In the genomic region with DNA sequence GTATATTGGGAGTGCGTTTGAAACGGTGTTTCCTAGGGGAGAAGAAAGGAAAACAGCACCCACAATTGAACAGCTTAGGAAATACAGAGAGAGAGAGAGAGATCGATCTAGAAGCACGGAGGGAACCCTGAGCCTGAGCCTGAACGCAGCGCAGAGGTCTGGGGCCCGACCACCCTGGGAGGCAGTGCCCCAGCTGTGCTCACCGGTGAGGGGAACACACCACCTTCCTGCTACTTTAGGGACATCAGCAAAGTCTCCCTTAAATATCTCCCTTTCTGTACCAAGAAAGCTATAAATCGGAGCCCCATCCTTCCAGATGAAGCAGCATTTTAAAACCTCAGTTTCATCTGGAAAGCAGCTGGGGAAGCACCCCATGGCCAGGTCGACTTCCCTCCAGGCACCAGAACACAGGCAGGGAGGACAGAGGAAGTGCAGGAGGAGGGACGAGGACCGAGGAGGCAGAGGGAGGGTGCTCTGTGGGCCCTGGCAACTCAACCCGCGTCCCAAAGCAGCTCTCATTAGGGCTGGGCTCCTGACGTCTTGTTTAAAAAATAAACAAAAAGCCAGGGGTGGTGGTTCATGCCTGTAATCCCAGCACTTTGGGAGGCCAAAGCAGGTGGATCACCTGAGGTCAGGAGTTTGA, we compare ENCODE assay signal across 2 cellular contexts.
TF ChIP-seq lines count a peak whose summit lies in the region.

No MANE protein-coding gene starts in this region.

TF ChIP-seq in SK-N-SH, 30 proteins besides CTCF, POLR2A, EP300 and RAD21 (continued from another document):
- TF ChIP-seq, protein P1, sequence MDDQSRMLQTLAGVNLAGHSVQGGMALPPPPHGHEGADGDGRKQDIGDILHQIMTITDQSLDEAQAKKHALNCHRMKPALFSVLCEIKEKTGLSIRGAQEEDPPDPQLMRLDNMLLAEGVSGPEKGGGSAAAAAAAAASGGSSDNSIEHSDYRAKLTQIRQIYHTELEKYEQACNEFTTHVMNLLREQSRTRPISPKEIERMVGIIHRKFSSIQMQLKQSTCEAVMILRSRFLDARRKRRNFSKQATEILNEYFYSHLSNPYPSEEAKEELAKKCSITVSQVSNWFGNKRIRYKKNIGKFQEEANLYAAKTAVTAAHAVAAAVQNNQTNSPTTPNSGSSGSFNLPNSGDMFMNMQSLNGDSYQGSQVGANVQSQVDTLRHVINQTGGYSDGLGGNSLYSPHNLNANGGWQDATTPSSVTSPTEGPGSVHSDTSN (IDR thresholded peaks at IDR 0.05) = no peak
- TF ChIP-seq NRF1 (IDR thresholded peaks at IDR 0.05; ENCODE audit: low read depth, low read length) = no peak
- TF ChIP-seq, protein P2, sequence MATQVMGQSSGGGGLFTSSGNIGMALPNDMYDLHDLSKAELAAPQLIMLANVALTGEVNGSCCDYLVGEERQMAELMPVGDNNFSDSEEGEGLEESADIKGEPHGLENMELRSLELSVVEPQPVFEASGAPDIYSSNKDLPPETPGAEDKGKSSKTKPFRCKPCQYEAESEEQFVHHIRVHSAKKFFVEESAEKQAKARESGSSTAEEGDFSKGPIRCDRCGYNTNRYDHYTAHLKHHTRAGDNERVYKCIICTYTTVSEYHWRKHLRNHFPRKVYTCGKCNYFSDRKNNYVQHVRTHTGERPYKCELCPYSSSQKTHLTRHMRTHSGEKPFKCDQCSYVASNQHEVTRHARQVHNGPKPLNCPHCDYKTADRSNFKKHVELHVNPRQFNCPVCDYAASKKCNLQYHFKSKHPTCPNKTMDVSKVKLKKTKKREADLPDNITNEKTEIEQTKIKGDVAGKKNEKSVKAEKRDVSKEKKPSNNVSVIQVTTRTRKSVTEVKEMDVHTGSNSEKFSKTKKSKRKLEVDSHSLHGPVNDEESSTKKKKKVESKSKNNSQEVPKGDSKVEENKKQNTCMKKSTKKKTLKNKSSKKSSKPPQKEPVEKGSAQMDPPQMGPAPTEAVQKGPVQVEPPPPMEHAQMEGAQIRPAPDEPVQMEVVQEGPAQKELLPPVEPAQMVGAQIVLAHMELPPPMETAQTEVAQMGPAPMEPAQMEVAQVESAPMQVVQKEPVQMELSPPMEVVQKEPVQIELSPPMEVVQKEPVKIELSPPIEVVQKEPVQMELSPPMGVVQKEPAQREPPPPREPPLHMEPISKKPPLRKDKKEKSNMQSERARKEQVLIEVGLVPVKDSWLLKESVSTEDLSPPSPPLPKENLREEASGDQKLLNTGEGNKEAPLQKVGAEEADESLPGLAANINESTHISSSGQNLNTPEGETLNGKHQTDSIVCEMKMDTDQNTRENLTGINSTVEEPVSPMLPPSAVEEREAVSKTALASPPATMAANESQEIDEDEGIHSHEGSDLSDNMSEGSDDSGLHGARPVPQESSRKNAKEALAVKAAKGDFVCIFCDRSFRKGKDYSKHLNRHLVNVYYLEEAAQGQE (IDR thresholded peaks at IDR 0.05; ENCODE audit: low read depth, low read length) = no peak

TF ChIP-seq in SK-N-SH treated with all-trans-retinoic acid at 6 μM for 48 hours, 23 proteins besides CTCF, POLR2A, EP300 and RAD21 (continued from another document):
- TF ChIP-seq, protein P3, sequence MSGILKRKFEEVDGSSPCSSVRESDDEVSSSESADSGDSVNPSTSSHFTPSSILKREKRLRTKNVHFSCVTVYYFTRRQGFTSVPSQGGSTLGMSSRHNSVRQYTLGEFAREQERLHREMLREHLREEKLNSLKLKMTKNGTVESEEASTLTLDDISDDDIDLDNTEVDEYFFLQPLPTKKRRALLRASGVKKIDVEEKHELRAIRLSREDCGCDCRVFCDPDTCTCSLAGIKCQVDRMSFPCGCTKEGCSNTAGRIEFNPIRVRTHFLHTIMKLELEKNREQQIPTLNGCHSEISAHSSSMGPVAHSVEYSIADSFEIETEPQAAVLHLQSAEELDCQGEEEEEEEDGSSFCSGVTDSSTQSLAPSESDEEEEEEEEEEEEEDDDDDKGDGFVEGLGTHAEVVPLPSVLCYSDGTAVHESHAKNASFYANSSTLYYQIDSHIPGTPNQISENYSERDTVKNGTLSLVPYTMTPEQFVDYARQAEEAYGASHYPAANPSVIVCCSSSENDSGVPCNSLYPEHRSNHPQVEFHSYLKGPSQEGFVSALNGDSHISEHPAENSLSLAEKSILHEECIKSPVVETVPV (CRISPR knock-in tag; IDR thresholded peaks at IDR 0.05) = no peak
- TF ChIP-seq, protein P4, sequence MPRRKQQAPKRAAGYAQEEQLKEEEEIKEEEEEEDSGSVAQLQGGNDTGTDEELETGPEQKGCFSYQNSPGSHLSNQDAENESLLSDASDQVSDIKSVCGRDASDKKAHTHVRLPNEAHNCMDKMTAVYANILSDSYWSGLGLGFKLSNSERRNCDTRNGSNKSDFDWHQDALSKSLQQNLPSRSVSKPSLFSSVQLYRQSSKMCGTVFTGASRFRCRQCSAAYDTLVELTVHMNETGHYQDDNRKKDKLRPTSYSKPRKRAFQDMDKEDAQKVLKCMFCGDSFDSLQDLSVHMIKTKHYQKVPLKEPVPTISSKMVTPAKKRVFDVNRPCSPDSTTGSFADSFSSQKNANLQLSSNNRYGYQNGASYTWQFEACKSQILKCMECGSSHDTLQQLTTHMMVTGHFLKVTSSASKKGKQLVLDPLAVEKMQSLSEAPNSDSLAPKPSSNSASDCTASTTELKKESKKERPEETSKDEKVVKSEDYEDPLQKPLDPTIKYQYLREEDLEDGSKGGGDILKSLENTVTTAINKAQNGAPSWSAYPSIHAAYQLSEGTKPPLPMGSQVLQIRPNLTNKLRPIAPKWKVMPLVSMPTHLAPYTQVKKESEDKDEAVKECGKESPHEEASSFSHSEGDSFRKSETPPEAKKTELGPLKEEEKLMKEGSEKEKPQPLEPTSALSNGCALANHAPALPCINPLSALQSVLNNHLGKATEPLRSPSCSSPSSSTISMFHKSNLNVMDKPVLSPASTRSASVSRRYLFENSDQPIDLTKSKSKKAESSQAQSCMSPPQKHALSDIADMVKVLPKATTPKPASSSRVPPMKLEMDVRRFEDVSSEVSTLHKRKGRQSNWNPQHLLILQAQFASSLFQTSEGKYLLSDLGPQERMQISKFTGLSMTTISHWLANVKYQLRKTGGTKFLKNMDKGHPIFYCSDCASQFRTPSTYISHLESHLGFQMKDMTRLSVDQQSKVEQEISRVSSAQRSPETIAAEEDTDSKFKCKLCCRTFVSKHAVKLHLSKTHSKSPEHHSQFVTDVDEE (CRISPR knock-in tag; IDR thresholded peaks at IDR 0.05) = no peak
- no peak for TF ChIP-seq ZNF70 (CRISPR knock-in tag; IDR thresholded peaks at IDR 0.05)
- no peak for TF ChIP-seq ZFP3 (CRISPR knock-in tag; IDR thresholded peaks at IDR 0.05)
- no peak for TF ChIP-seq TCF4 (CRISPR knock-in tag; IDR thresholded peaks at IDR 0.05; ENCODE audit: borderline replicate concordance)
- no peak for TF ChIP-seq BACH2 (CRISPR knock-in tag; IDR thresholded peaks at IDR 0.05; ENCODE audit: borderline replicate concordance)
- TF ChIP-seq, protein P5, sequence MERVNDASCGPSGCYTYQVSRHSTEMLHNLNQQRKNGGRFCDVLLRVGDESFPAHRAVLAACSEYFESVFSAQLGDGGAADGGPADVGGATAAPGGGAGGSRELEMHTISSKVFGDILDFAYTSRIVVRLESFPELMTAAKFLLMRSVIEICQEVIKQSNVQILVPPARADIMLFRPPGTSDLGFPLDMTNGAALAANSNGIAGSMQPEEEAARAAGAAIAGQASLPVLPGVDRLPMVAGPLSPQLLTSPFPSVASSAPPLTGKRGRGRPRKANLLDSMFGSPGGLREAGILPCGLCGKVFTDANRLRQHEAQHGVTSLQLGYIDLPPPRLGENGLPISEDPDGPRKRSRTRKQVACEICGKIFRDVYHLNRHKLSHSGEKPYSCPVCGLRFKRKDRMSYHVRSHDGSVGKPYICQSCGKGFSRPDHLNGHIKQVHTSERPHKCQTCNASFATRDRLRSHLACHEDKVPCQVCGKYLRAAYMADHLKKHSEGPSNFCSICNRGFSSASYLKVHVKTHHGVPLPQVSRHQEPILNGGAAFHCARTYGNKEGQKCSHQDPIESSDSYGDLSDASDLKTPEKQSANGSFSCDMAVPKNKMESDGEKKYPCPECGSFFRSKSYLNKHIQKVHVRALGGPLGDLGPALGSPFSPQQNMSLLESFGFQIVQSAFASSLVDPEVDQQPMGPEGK (CRISPR knock-in tag; IDR thresholded peaks at IDR 0.05; ENCODE audit: borderline replicate concordance) = no peak
- no peak for TF ChIP-seq ZFP30 (CRISPR knock-in tag; IDR thresholded peaks at IDR 0.05)
- TF ChIP-seq RARB (CRISPR knock-in tag; IDR thresholded peaks at IDR 0.05) = no peak
- TF ChIP-seq GLIS3 (CRISPR knock-in tag; IDR thresholded peaks at IDR 0.05) = no peak
TF ChIP-seq in SK-N-SH treated with all-trans-retinoic acid at 6 μM for 48 hours: peak in this region for 0.
